In the genomic region with DNA sequence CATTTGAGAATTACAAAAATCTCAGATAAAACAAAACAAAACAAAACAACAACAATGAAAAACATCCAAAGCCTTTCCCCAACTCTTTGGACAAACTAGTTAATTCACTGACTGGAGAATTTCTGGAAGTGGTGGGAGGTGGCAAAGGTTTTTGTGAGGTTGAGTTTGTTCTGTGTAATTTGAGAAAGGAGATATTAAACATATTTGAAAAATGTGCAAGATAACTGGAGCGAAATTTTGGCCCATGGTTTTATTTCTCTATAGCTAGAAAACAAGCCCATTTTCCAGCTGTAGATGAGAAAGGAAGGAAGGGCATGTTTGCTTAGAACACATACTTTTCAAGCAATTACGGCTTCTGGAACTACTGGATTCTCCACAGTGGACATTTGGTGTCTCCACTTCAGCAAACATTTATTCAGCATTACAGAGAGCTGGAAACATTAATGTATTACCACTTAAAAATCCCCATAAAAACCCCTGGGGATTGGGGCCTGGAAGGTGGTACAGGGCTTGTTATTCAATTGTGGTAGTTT, we compare ENCODE assay signal across 1 cellular context.
TF ChIP-seq lines count a peak whose summit lies in the region.

No MANE protein-coding gene starts in this region.

TF ChIP-seq in neural cell, 6 proteins besides CTCF, POLR2A, EP300 and RAD21 (continued from another document):
- no peak for TF ChIP-seq REST (IDR thresholded peaks at IDR 0.05; ENCODE audit: borderline replicate concordance)
- no peak for TF ChIP-seq SMC3 (conservative IDR thresholded peaks at IDR 0.05; ENCODE audit: poor library complexity)
